15 cellular contexts compared by ENCODE assay signal in the genomic region with DNA sequence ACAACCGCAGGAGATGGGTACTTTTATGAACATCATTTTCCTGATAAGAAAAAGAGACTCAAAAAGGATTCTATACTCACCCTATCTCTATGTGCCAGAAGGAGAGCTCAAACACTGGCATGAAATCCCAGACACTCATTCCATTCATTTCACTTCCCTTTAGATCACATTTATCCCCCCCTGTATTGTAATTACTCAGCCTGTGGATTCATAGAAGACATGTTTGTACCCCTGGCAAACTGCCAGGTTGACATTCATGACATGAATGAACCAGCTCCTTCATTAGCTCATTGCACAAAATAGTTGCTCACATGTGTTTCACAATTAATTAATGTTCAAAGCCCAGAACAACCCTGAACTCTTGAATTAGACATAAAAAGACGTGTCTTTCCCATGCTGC. TPM values are rescaled to one million over a fixed set of nuclear protein-coding genes. Genes with fewer than 3 reads are reported as not detected.
DNase-seq lines count a peak whose midpoint lies in the region; ATAC-seq, FAIRE-seq and TF ChIP-seq lines count a peak whose summit lies in the region.
"Had no signal": no experiment of that assay in that cellular context is flagged by ENCODE, and none has a peak within 500 bp of the region (broad histone marks: within the 10 kb centered on the region; RNA-seq: fewer than 3 reads in every experiment).

No MANE protein-coding gene starts in this region.

- no peak for ATAC-seq in aorta (ENCODE audit: low FRiP score)
- ATAC-seq: activated naive CD4-positive, alpha-beta T cell treated with anti-CD3 and anti-CD28 coated beads, Interleukin-2, amount 50 U/mL, for 72 hours had no signal

- H3K36me3 ChIP-seq in breast epithelium (no peaks in the 10 kb centered on the region), aorta (ENCODE audit: control insufficient read depth in 1 of 2, insufficient read depth in 2 of 2, low read length in 1 of 2) (no peaks in the 10 kb centered on the region)
- H3K36me3 ChIP-seq: SJSA1 had no signal

- no peaks in the 10 kb centered on the region for H3K27me3 ChIP-seq in breast epithelium
- H3K27me3 ChIP-seq in aorta (ENCODE audit: control insufficient read depth in 1 of 2, insufficient read depth in 2 of 2, low read length in 1 of 2) = no peaks in the 10 kb centered on the region
- H3K27me3 ChIP-seq: SJSA1 had no signal

- BruUV-seq in MCF 10A (replicated peaks; lab: Mats Ljungman, UMichigan) = no TSS peak

- TF ChIP-seq CTCF in MCF 10A (IDR thresholded peaks at IDR 0.05; ENCODE audit: unreplicated experiment) (no peak), breast epithelium (IDR thresholded peaks at IDR 0.05) (no peak)

- no peak for FAIRE-seq in urothelium cell line (lab: Jason Lieb, UNC)
- FAIRE-seq: endometrium had no signal

- 42 to 47% methylated on average over 2 of the region's 2 CpGs for WGBS in aorta, 2 donors

- DNase-seq in MCF 10A (ENCODE audit: unreplicated experiment) (peak; percentile 68), breast epithelium (ENCODE audit: low spot score in 2 of 2) (no peak), NCI-H69 (lab: John Stamatoyannopoulos, UW) (peak; percentile 0), urothelium cell line (ENCODE audit: low spot score) (peak; percentile 8), aorta (no peak), HEK293T (ENCODE audit: extremely low spot score) (no peak)
- DNase-seq: central memory CD4-positive, alpha-beta T cell; DMS53; GM23248; NCI-H526; stimulated activated CD4-positive, alpha-beta T cell treated with anti-CD3 and anti-CD28 coated beads, Interleukin-4, amount 100 ng/mL, for 4 hours; stimulated activated naive CD4-positive, alpha-beta T cell treated with Interleukin-2 at 50 U/mL for 16 hours had no signal

- H3K9me3 Mint-ChIP-seq in MCF 10A (ENCODE audit: unreplicated experiment) = no peaks in the 10 kb centered on the region
- H3K9me3 Mint-ChIP-seq: activated naive CD4-positive, alpha-beta T cell treated with anti-CD3 and anti-CD28 coated beads, Interleukin-2, amount 50 U/mL, for 72 hours had no signal

- H3K4me1 Mint-ChIP-seq in MCF 10A (ENCODE audit: insufficient read depth, unreplicated experiment) = peaks cover 6% of the 10 kb centered on the region

- H3K9me3 ChIP-seq in breast epithelium (no peaks in the 10 kb centered on the region), aorta (ENCODE audit: control insufficient read depth, low read length) (no peaks in the 10 kb centered on the region)
- H3K9me3 ChIP-seq: SJSA1 had no signal

- no peak for TF ChIP-seq POLR2A in breast epithelium (IDR thresholded peaks at IDR 0.05)

- no peaks in the 10 kb centered on the region for H3K36me3 Mint-ChIP-seq in MCF 10A (ENCODE audit: insufficient read depth, unreplicated experiment)
- H3K36me3 Mint-ChIP-seq: activated naive CD4-positive, alpha-beta T cell treated with anti-CD3 and anti-CD28 coated beads, Interleukin-2, amount 50 U/mL, for 72 hours had no signal

- H3K4me1 ChIP-seq in breast epithelium (no peaks in the 10 kb centered on the region), aorta (ENCODE audit: control insufficient read depth in 1 of 2, insufficient read depth in 2 of 2, low read length in 2 of 2) (no peaks in the 10 kb centered on the region)
- H3K4me1 ChIP-seq: SJSA1 had no signal

- CTCF ChIA-PET in MCF 10A (lab: Yijun Ruan, JAX) (interaction anchor here (0.7 to 0.8 kb wide), 2 partner anchors 20 to 470 kb away, joined by 3 to 5 read pairs; no protein-coding TSS in a partner anchor), HEK293T (lab: Yijun Ruan, JAX) (no interaction called here)

- no peak overlapping the region for H3K27ac Mint-ChIP-seq in MCF 10A (ENCODE audit: low read depth, unreplicated experiment)
- H3K27ac Mint-ChIP-seq: activated naive CD4-positive, alpha-beta T cell treated with anti-CD3 and anti-CD28 coated beads, Interleukin-2, amount 50 U/mL, for 72 hours had no signal

- no peaks in the 10 kb centered on the region for H3K27me3 Mint-ChIP-seq in MCF 10A (ENCODE audit: insufficient read depth, unreplicated experiment)

- H3K27ac ChIP-seq in breast epithelium (no peak overlapping the region), aorta (ENCODE audit: low read depth in 1 of 2, low read length in 2 of 2) (no peak overlapping the region)
- H3K27ac ChIP-seq: GM23248, SJSA1 had no signal

- H3K4me3 ChIP-seq in breast epithelium (no peak overlapping the region), aorta (ENCODE audit: low read length in 2 of 2) (no peak overlapping the region)
- H3K4me3 ChIP-seq: GM23248, SJSA1 had no signal

- POLR2A ChIA-PET in MCF 10A (lab: Yijun Ruan, JAX) (interaction anchor here (0.5 to 0.6 kb wide), 3 partner anchors 12 to 175 kb away, joined by 3 read pairs; no protein-coding TSS in a partner anchor), HEK293T (lab: Yijun Ruan, JAX) (no interaction called here)

- H3K4me3 Mint-ChIP-seq in MCF 10A (ENCODE audit: unreplicated experiment) = no peak overlapping the region

- intact Hi-C loops in MCF 10A (cut with micrococcal nuclease) (no loop called here), breast epithelium (cut with DNase I; ENCODE audit: low total_unique reads) (no loop called here), aorta (cut with DNase I) (no loop called here)

TF ChIP-seq in HEK293T, 16 proteins besides CTCF, POLR2A, EP300 and RAD21:
- no peak for TF ChIP-seq ZNF384 (IDR thresholded peaks at IDR 0.05)
- no peak for TF ChIP-seq SUZ12 (IDR thresholded peaks at IDR 0.05)
- TF ChIP-seq L3MBTL2 (conservative IDR thresholded peaks at IDR 0.05) = no peak
- no peak for TF ChIP-seq NFRKB (IDR thresholded peaks at IDR 0.05)
- no peak for TF ChIP-seq HDGF (IDR thresholded peaks at IDR 0.05; ENCODE audit: borderline replicate concordance)
- no peak for TF ChIP-seq ELF4 (IDR thresholded peaks at IDR 0.05)
- no peak for TF ChIP-seq PKNOX1 (IDR thresholded peaks at IDR 0.05)
- no peak for TF ChIP-seq FOXK2 (IDR thresholded peaks at IDR 0.05)
- no peak for TF ChIP-seq TARDBP (IDR thresholded peaks at IDR 0.05)

RNA-seq across cellular contexts. Expression of gene SMR3A, which starts 4.9 kb away (rescaled TPM):
- total RNA-seq in MCF 10A (2022) = not detected in 2 replicates
- not detected for total RNA-seq in breast epithelium
- total RNA-seq in aorta = not detected
- polyA plus RNA-seq in aorta = not detected
- total RNA-seq: activated naive CD4-positive, alpha-beta T cell treated with anti-CD3 and anti-CD28 coated beads, Interleukin-2, amount 50 U/mL, for 72 hours; GM23248; SJSA1 had no signal
- polyA plus RNA-seq: GM23248 had no signal

RNA-seq across cellular contexts. Expression of gene SMR3B, which starts 17.5 kb away (rescaled TPM):
- not detected in 2 replicates for total RNA-seq in MCF 10A (2022)
- not detected for total RNA-seq in breast epithelium
- total RNA-seq in aorta = not detected
- polyA plus RNA-seq in aorta = not detected
- total RNA-seq: activated naive CD4-positive, alpha-beta T cell treated with anti-CD3 and anti-CD28 coated beads, Interleukin-2, amount 50 U/mL, for 72 hours; GM23248; SJSA1 had no signal
- polyA plus RNA-seq: GM23248 had no signal

RNA-seq across cellular contexts. Expression of gene CABS1, which starts 30.7 kb away (rescaled TPM):
- total RNA-seq in MCF 10A (2022) = not detected in 2 replicates
- total RNA-seq in breast epithelium = not detected
- not detected for total RNA-seq in aorta
- under 1 TPM in 1 of 2 donors, not detected in 1; 0.05 TPM for polyA plus RNA-seq in aorta
- total RNA-seq: activated naive CD4-positive, alpha-beta T cell treated with anti-CD3 and anti-CD28 coated beads, Interleukin-2, amount 50 U/mL, for 72 hours; GM23248; SJSA1 had no signal
- polyA plus RNA-seq: GM23248 had no signal

RNA-seq across cellular contexts. Expression of gene OPRPN, which starts 32.3 kb away (rescaled TPM):
- not detected in 2 replicates for total RNA-seq in MCF 10A (2022)
- total RNA-seq in breast epithelium = 1 to 10 TPM in 1 of 3 donors, not detected in 2; 1.0 TPM
- total RNA-seq in aorta = not detected
- polyA plus RNA-seq in aorta = not detected
- total RNA-seq: activated naive CD4-positive, alpha-beta T cell treated with anti-CD3 and anti-CD28 coated beads, Interleukin-2, amount 50 U/mL, for 72 hours; GM23248; SJSA1 had no signal
- polyA plus RNA-seq: GM23248 had no signal

Comparison
In these comparisons a context has a peak if more than half of its experiments do, and no peak if none do; other contexts are left out.
1. DNase-seq: peak in MCF 10A (single experiment), NCI-H69 (single experiment) and urothelium cell line (single experiment); none in breast epithelium (0 of 2), aorta (0 of 2) and HEK293T (single experiment).